In genomic region chr3:5304789-5305680, GRCh38 we compare ENCODE assay signal across 8 cellular contexts.
DNase-seq lines count a peak whose midpoint lies in the region; ATAC-seq, FAIRE-seq and TF ChIP-seq lines count a peak whose summit lies in the region.

No MANE protein-coding gene starts in this region.

- H3K4me2 ChIP-seq in OCI-LY3 (ENCODE audit: low read length) (peak overlapping the region; percentile 19; the same call in 1 of the 2 replicates), astrocyte (ENCODE audit: low read length) (no peak overlapping the region)

- DNase-seq in Daoy (ENCODE audit: low read depth) (peak; percentile 24), astrocyte (ENCODE audit: low read depth) (no peak), iPS-NIHi11 (ENCODE audit: low spot score) (peak; percentile 50), activated gamma-delta T cell (lab: John Stamatoyannopoulos, UW) (no peak)
- DNase-seq in stimulated activated CD4-positive, alpha-beta T cell treated with anti-CD3 and anti-CD28 coated beads, Interleukin-4, amount 100 ng/mL, for 1 hour, result peak; percentile 13

- peaks cover 1% of the 10 kb centered on the region for H3K9me3 Mint-ChIP-seq in astrocyte (ENCODE audit: unreplicated experiment)

- no peaks in the 10 kb centered on the region for H3K27me3 Mint-ChIP-seq in astrocyte (ENCODE audit: low read depth, unreplicated experiment)

- H3K4me3 ChIP-seq in OCI-LY3 (ENCODE audit: low read length) (no peak overlapping the region), astrocyte (ENCODE audit: insufficient read depth, low read depth, low read length) (no peak overlapping the region)

- H3K79me2 ChIP-seq in OCI-LY3 (ENCODE audit: low read length) (no peaks in the 10 kb centered on the region), astrocyte (ENCODE audit: insufficient read depth, low read length) (no peaks in the 10 kb centered on the region)

- TF ChIP-seq CTCF in OCI-LY3 (IDR thresholded peaks at IDR 0.05; ENCODE audit: low read depth, low read length) (peak; percentile 78), astrocyte (IDR thresholded peaks at IDR 0.05; ENCODE audit: insufficient read depth, low read depth, low read length) (peak; percentile 76)

- H4K20me1 ChIP-seq in OCI-LY3 (ENCODE audit: insufficient read depth, low read length) (no peaks in the 10 kb centered on the region), astrocyte (ENCODE audit: insufficient read depth, low read length) (no peaks in the 10 kb centered on the region)

- H3K27ac ChIP-seq in OCI-LY3 (ENCODE audit: low read length) (no peak overlapping the region), astrocyte (ENCODE audit: low read depth, low read length) (no peak overlapping the region)

- H3K27ac Mint-ChIP-seq in astrocyte (ENCODE audit: unreplicated experiment), result no peak overlapping the region

- H3K27me3 ChIP-seq in OCI-LY3 (ENCODE audit: low read depth, low read length) (peaks cover 32% of the 10 kb centered on the region), astrocyte (ENCODE audit: insufficient read depth, low read length) (no peaks in the 10 kb centered on the region)

- peak; percentile 86 for ATAC-seq in GM19467 (IDR thresholded peaks at IDR 0.05; ENCODE audit: unreplicated experiment)
- peak; percentile 70 for ATAC-seq in HG03469 (IDR thresholded peaks at IDR 0.05; ENCODE audit: unreplicated experiment)

- no peaks in the 10 kb centered on the region for H3K4me1 ChIP-seq in OCI-LY3 (ENCODE audit: low read length)
- H3K4me1 ChIP-seq in astrocyte (ENCODE audit: insufficient read depth, low read length), result peaks cover 3% of the 10 kb centered on the region

- no peaks in the 10 kb centered on the region for H3K36me3 Mint-ChIP-seq in astrocyte (ENCODE audit: low read depth, unreplicated experiment)

- no peaks in the 10 kb centered on the region for H3K4me1 Mint-ChIP-seq in astrocyte (ENCODE audit: low read depth, unreplicated experiment)

- FAIRE-seq in astrocyte (lab: Jason Lieb, UNC), result no peak

- no peak overlapping the region for H3K4me3 Mint-ChIP-seq in astrocyte (ENCODE audit: unreplicated experiment)

- no peak overlapping the region for H3K9ac ChIP-seq in OCI-LY3 (ENCODE audit: low read length)
- no peak overlapping the region for H3K9ac ChIP-seq in astrocyte (ENCODE audit: low read length)

- H3K36me3 ChIP-seq in OCI-LY3 (replicated peaks; ENCODE audit: low read depth, low read length) (no peaks in the 10 kb centered on the region), astrocyte (ENCODE audit: insufficient read depth, low read length) (no peaks in the 10 kb centered on the region)

- H3K9me3 ChIP-seq in OCI-LY3 (ENCODE audit: insufficient read depth, low read length) (no peaks in the 10 kb centered on the region), astrocyte (ENCODE audit: insufficient read depth, low read depth, low read length) (no peaks in the 10 kb centered on the region)

- H2AFZ ChIP-seq in OCI-LY3 (ENCODE audit: low read depth, low read length), result no peak overlapping the region
- H2AFZ ChIP-seq in astrocyte (ENCODE audit: low read depth, low read length), result no peak overlapping the region

Comparison
In these comparisons a context has a peak if more than half of its experiments do, and no peak if none do; other contexts are left out.
1. DNase-seq: peak in Daoy (single experiment), iPS-NIHi11 (single experiment) and stimulated activated CD4-positive, alpha-beta T cell treated with anti-CD3 and anti-CD28 coated beads, Interleukin-4, amount 100 ng/mL, for 1 hour (single experiment); none in astrocyte (single experiment) and activated gamma-delta T cell (single experiment).